ENCODE assay signal across 2 cellular contexts in the genomic region with DNA sequence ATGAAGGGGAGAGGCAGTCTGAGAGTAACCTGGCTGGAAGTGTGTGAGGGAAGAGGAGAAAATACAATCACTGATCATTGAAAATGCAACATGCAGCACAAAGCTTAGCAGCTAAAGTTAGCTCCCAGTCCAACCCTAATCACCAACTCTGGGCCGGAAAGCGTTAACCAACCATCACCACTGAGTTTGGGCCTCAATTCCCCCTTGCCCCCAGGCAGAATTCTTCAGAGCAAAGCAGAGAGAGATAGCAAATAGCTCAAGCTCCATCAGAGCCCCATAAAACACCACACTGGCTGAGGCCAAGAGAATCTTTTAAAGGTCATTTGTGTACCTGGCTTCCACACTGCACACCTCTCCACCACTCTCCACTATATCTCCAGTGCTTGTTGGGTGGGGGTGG.
TF ChIP-seq lines count a peak whose summit lies in the region.

No MANE protein-coding gene starts in this region.

TF ChIP-seq in GM23338, 12 proteins besides CTCF, POLR2A, EP300 and RAD21 (continues in another document):
- TF ChIP-seq, protein P1, sequence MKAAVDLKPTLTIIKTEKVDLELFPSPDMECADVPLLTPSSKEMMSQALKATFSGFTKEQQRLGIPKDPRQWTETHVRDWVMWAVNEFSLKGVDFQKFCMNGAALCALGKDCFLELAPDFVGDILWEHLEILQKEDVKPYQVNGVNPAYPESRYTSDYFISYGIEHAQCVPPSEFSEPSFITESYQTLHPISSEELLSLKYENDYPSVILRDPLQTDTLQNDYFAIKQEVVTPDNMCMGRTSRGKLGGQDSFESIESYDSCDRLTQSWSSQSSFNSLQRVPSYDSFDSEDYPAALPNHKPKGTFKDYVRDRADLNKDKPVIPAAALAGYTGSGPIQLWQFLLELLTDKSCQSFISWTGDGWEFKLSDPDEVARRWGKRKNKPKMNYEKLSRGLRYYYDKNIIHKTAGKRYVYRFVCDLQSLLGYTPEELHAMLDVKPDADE (IDR thresholded peaks at IDR 0.05) = no peak
- no peak for TF ChIP-seq EZH2phosphoT487 (IDR thresholded peaks at IDR 0.05; ENCODE audit: unreplicated experiment)
- TF ChIP-seq ZNF114 (CRISPR knock-in tag; IDR thresholded peaks at IDR 0.05) = no peak
- no peak for TF ChIP-seq STAT1 (IDR thresholded peaks at IDR 0.05; ENCODE audit: unreplicated experiment)
- TF ChIP-seq CREB1 (CRISPR knock-in tag; IDR thresholded peaks at IDR 0.05; ENCODE audit: low read depth) = no peak
- TF ChIP-seq NANOG (IDR thresholded peaks at IDR 0.05; ENCODE audit: borderline replicate concordance) = no peak
- TF ChIP-seq JUNB (IDR thresholded peaks at IDR 0.05; ENCODE audit: unreplicated experiment) = no peak
- no peak for TF ChIP-seq ZNF331 (CRISPR knock-in tag; IDR thresholded peaks at IDR 0.05; ENCODE audit: low read depth)
- no peak for TF ChIP-seq POLR2AphosphoS5 (IDR thresholded peaks at IDR 0.05; ENCODE audit: low read depth)
- no peak for TF ChIP-seq EZH2 (IDR thresholded peaks at IDR 0.05; ENCODE audit: low read depth, unreplicated experiment)
- TF ChIP-seq, protein P2, sequence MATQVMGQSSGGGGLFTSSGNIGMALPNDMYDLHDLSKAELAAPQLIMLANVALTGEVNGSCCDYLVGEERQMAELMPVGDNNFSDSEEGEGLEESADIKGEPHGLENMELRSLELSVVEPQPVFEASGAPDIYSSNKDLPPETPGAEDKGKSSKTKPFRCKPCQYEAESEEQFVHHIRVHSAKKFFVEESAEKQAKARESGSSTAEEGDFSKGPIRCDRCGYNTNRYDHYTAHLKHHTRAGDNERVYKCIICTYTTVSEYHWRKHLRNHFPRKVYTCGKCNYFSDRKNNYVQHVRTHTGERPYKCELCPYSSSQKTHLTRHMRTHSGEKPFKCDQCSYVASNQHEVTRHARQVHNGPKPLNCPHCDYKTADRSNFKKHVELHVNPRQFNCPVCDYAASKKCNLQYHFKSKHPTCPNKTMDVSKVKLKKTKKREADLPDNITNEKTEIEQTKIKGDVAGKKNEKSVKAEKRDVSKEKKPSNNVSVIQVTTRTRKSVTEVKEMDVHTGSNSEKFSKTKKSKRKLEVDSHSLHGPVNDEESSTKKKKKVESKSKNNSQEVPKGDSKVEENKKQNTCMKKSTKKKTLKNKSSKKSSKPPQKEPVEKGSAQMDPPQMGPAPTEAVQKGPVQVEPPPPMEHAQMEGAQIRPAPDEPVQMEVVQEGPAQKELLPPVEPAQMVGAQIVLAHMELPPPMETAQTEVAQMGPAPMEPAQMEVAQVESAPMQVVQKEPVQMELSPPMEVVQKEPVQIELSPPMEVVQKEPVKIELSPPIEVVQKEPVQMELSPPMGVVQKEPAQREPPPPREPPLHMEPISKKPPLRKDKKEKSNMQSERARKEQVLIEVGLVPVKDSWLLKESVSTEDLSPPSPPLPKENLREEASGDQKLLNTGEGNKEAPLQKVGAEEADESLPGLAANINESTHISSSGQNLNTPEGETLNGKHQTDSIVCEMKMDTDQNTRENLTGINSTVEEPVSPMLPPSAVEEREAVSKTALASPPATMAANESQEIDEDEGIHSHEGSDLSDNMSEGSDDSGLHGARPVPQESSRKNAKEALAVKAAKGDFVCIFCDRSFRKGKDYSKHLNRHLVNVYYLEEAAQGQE (IDR thresholded peaks at IDR 0.05; ENCODE audit: unreplicated experiment) = no peak

TF ChIP-seq in H1, 55 proteins besides CTCF, POLR2A, EP300 and RAD21:
- TF ChIP-seq RXRA (IDR thresholded peaks at IDR 0.05; ENCODE audit: insufficient read depth, low read depth, low read length) (no peak), FOSL1 (IDR thresholded peaks at IDR 0.05; ENCODE audit: insufficient read depth, low read depth, low read length) (no peak), HDAC6 (IDR thresholded peaks at IDR 0.05; ENCODE audit: low read depth, low read length) (no peak), SIX5 (IDR thresholded peaks at IDR 0.05; ENCODE audit: low read depth, low read length) (no peak), CHD1 (IDR thresholded peaks at IDR 0.05; ENCODE audit: low read depth, low read length) (no peak), CBX5 (IDR thresholded peaks at IDR 0.05; ENCODE audit: low read depth, low read length) (no peak), EGR1 (IDR thresholded peaks at IDR 0.05; ENCODE audit: borderline replicate concordance, low read depth, low read length) (no peak), CBX8 (IDR thresholded peaks at IDR 0.05; ENCODE audit: borderline replicate concordance, low read depth, low read length) (no peak), TEAD4 (IDR thresholded peaks at IDR 0.05; ENCODE audit: low read depth, low read length) (no peak), KDM5A (IDR thresholded peaks at IDR 0.05; ENCODE audit: low read length) (no peak)
- TF ChIP-seq, protein P3, sequence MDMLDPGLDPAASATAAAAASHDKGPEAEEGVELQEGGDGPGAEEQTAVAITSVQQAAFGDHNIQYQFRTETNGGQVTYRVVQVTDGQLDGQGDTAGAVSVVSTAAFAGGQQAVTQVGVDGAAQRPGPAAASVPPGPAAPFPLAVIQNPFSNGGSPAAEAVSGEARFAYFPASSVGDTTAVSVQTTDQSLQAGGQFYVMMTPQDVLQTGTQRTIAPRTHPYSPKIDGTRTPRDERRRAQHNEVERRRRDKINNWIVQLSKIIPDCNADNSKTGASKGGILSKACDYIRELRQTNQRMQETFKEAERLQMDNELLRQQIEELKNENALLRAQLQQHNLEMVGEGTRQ (IDR thresholded peaks at IDR 0.05; ENCODE audit: low read length) = no peak
